8 cellular contexts compared by ENCODE assay signal in genomic region chr1:39898648-39899603, GRCh38.
A peak's percentile ranks its signal among the peaks of the same experiment; 100 is the strongest.
DNase-seq lines count a peak whose midpoint lies in the region; ATAC-seq and TF ChIP-seq lines count a peak whose summit lies in the region.

No MANE protein-coding gene starts in this region.

- no peak for ATAC-seq in HG02798 (IDR thresholded peaks at IDR 0.05; ENCODE audit: poor library complexity, unreplicated experiment)
- ATAC-seq in HG03095 (IDR thresholded peaks at IDR 0.05; ENCODE audit: unreplicated experiment) = no peak

- H3K4me3 ChIP-seq in brain microvascular endothelial cell (ENCODE audit: low read depth, low read length) = no peak overlapping the region

- no peaks in the 10 kb centered on the region for H3K36me3 ChIP-seq in brain microvascular endothelial cell (replicated peaks)

- peak; percentile 72 for DNase-seq in DMS53 (lab: John Stamatoyannopoulos, UW)
- DNase-seq in NCI-H1694 treated with DMSO at 0.1 percent for 48 hours (lab: John Stamatoyannopoulos, UW) = peak; percentile 100
- peak; percentile 73 for DNase-seq in brain microvascular endothelial cell
- peak; percentile 68 for DNase-seq in midbrain (lab: John Stamatoyannopoulos, UW)
- no peak for DNase-seq in DMS79 (lab: John Stamatoyannopoulos, UW)
- no peak for DNase-seq in NCI-H1092 treated with DMSO at 0.1 percent for 48 hours (lab: John Stamatoyannopoulos, UW)

- TF ChIP-seq CTCF in brain microvascular endothelial cell (IDR thresholded peaks at IDR 0.05; ENCODE audit: low read depth, low read length, missing control alignments) = no peak

- H3K27me3 ChIP-seq in brain microvascular endothelial cell (replicated peaks) = peaks cover 9% of the 10 kb centered on the region

- in situ Hi-C loops in brain microvascular endothelial cell (cut with HindIII; ENCODE audit: low pct_ligation_motif_present, low sequenced_read_pairs) = no loop called here

- H3K27ac ChIP-seq in brain microvascular endothelial cell = no peak overlapping the region

Comparison
In these comparisons a context has a peak if more than half of its experiments do, and no peak if none do; other contexts are left out.
1. DNase-seq: peak in DMS53 (single experiment), NCI-H1694 treated with DMSO at 0.1 percent for 48 hours (single experiment), brain microvascular endothelial cell (single experiment) and midbrain (single experiment); none in DMS79 (single experiment) and NCI-H1092 treated with DMSO at 0.1 percent for 48 hours (single experiment).